In the genomic region with DNA sequence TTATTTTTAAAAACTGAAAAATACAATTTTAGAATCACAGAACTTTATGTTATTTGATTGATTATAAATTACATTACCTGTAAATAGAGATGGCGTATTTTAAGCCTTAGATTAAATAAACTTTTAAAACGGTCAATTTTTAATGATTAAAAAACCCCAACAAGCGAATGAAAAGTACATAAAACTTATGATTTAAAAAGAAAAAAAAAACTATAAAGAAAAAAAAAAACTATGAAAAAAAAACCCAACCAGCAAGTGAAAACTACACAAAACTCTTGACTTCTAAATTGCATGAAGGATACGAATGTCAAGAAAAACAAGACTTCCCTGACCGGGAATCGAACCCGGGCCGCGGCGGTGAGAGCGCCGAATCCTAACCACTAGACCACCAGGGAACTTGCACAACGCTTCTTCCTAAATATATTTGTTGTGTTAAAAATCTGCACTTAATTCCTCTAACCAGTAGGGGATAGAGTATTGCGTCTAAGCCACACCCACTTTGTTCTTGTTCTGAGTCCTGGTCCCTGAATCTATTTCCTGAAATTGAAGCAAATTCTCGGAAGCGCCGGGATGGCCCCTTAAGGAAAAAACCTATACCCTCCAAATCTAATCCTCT, we compare ENCODE assay signal across 8 cellular contexts. TPM values are rescaled to one million over a fixed set of nuclear protein-coding genes. Genes with fewer than 3 reads are reported as not detected.
A peak's percentile ranks its signal among the peaks of the same experiment; 100 is the strongest.
DNase-seq lines count a peak whose midpoint lies in the region; ATAC-seq and TF ChIP-seq lines count a peak whose summit lies in the region.

No MANE protein-coding gene starts in this region.

- H3K4me1 ChIP-seq in IMR-90 (ENCODE audit: control insufficient read depth, insufficient read depth, low read length) (no peaks in the 10 kb centered on the region), esophagus squamous epithelium (peaks cover 0 to 19% (median 0%) of the 10 kb centered on the region in 3 donors), muscle layer of duodenum (ENCODE audit: control insufficient read depth in 1 of 2, insufficient read depth in 2 of 2, low read length in 2 of 2) (no peaks in the 10 kb centered on the region)

- peak overlapping the region; percentile 94; the same call in 1 of the 2 replicates for H2BK120ac ChIP-seq in IMR-90 (ENCODE audit: low read depth, low read length)

- no peak overlapping the region for H2AFZ ChIP-seq in IMR-90 (replicated peaks; ENCODE audit: low read length, poor library complexity)

- DNase-seq in DMS 273 treated with DMSO at 0.1 percent for 48 hours (lab: John Stamatoyannopoulos, UW) = peak; percentile 95
- peak; percentile 92 for DNase-seq in IMR-90
- DNase-seq in OCI-M2 (lab: John Stamatoyannopoulos, UW; ENCODE audit: unreplicated experiment) = peak; percentile 99
- DNase-seq in activated T-cell treated with anti-CD3 and anti-CD28 coated beads, Interleukin-2, amount 50 U/mL, for 24 hours = peak; percentile 93
- DNase-seq in esophagus squamous epithelium (lab: John Stamatoyannopoulos, UW) = peak; percentile 33
- peak; percentile 67 to 78 for DNase-seq in stimulated activated CD8-positive, alpha-beta memory T cell treated with anti-CD3 and anti-CD28 coated beads, Interleukin-7, amount 100 ng/mL, for 1 hour (ENCODE audit: low read depth in 2 of 2)

- peaks cover 20% of the 10 kb centered on the region for H3K4me1 Mint-ChIP-seq in activated T-cell treated with anti-CD3 and anti-CD28 coated beads, Interleukin-2, amount 50 U/mL, for 24 hours (ENCODE audit: low read depth)

- intact Hi-C loops in IMR-90 (cut with micrococcal nuclease) = loop anchor here (2.0 kb wide), 1 partner anchor 195 kb away; no protein-coding TSS in a partner anchor
- intact Hi-C loops in esophagus squamous epithelium (cut with DNase I) = loop anchor here (5.0 kb wide), 1 partner anchor 177 kb away; the partner anchor contains the start of gene HINT3

- peak overlapping the region; percentile 74; the same call in 1 of the 3 replicates for H2BK15ac ChIP-seq in IMR-90 (ENCODE audit: low read depth, low read length)

- no peaks in the 10 kb centered on the region for H3K9me3 Mint-ChIP-seq in activated T-cell treated with anti-CD3 and anti-CD28 coated beads, Interleukin-2, amount 50 U/mL, for 24 hours

- no peaks in the 10 kb centered on the region for H3K9me1 ChIP-seq in IMR-90 (ENCODE audit: insufficient read depth, low read length)

- no peak overlapping the region for H4K5ac ChIP-seq in IMR-90 (ENCODE audit: low read depth, low read length)

- H3K23ac ChIP-seq in IMR-90 (ENCODE audit: low read depth, low read length) = peak overlapping the region; percentile 97; the same call in 1 of the 2 replicates

- peak overlapping the region; percentile 98 for H3K14ac ChIP-seq in IMR-90 (replicated peaks; ENCODE audit: low read depth, low read length)

- no peak for TF ChIP-seq RAD21 in IMR-90 (IDR thresholded peaks at IDR 0.05; ENCODE audit: low read length)

- H2BK20ac ChIP-seq in IMR-90 (ENCODE audit: low read depth, low read length) = no peak overlapping the region

- peak overlapping the region; percentile 93 for H2BK5ac ChIP-seq in IMR-90 (ENCODE audit: low read depth, low read length, poor library complexity, severe bottlenecking)

- H3K4me2 ChIP-seq in IMR-90 (ENCODE audit: low read depth, low read length) = peak overlapping the region; percentile 94; the same call in 1 of the 2 replicates

- peaks cover 5% of the 10 kb centered on the region; the same call in 1 of the 2 replicates for H3K27me3 ChIP-seq in IMR-90 (ENCODE audit: control insufficient read depth, insufficient read depth, low read length)
- H3K27me3 ChIP-seq in esophagus squamous epithelium = no peaks in the 10 kb centered on the region
- H3K27me3 ChIP-seq in muscle layer of duodenum (ENCODE audit: low read depth, low read length) = no peaks in the 10 kb centered on the region

- in situ Hi-C loops in IMR-90 (cut with MboI; ENCODE audit: low sequenced_read_pairs) = no loop called here

- TF ChIP-seq CTCF in IMR-90 (conservative IDR thresholded peaks at IDR 0.05; ENCODE audit: low read depth, low read length) = peak; percentile 28; the same call in 1 of the 2 replicates
- TF ChIP-seq CTCF in esophagus squamous epithelium (IDR thresholded peaks at IDR 0.05) = peak in 4 of 6 experiments; percentile 38 to 58 (median 52)

- H3K18ac ChIP-seq in IMR-90 (ENCODE audit: low read depth, low read length) = peak overlapping the region; percentile 73; the same call in 1 of the 2 replicates

- POLR2A ChIA-PET in IMR-90 (lab: Charles Lee; ENCODE audit: unreplicated experiment) = no interaction called here

- no CpG with 5 or more reads among the region's 17 CpGs for WGBS in IMR-90 (ENCODE audit: extremely low coverage in 2 of 2, insufficient read length in 1 of 2), 2 experiments
- 12 to 13% methylated on average over 17 of the region's 17 CpGs for WGBS in esophagus squamous epithelium, 2 donors

- H3K9me3 ChIP-seq in IMR-90 (ENCODE audit: control insufficient read depth, insufficient read depth, low read length) (no peaks in the 10 kb centered on the region), esophagus squamous epithelium (no peaks in the 10 kb centered on the region), muscle layer of duodenum (ENCODE audit: control insufficient read depth in 1 of 2, low read length in 2 of 2) (no peaks in the 10 kb centered on the region)

- H3K27ac ChIP-seq in IMR-90 (ENCODE audit: insufficient read depth, low read length) (no peak overlapping the region), esophagus squamous epithelium (peak overlapping the region; percentile 90 to 98 (median 96)), muscle layer of duodenum (ENCODE audit: low read length) (peak overlapping the region; percentile 100)

- dilution Hi-C loops in IMR-90 (cut with HindIII; ENCODE audit: low sequenced_read_pairs, unreplicated experiment) = no loop called here

- no peak overlapping the region for H3K4me3 Mint-ChIP-seq in activated T-cell treated with anti-CD3 and anti-CD28 coated beads, Interleukin-2, amount 50 U/mL, for 24 hours

- no peaks in the 10 kb centered on the region for H4K20me1 ChIP-seq in IMR-90 (ENCODE audit: insufficient read depth, low read length)

- peak overlapping the region; percentile 80 for H3K56ac ChIP-seq in IMR-90 (ENCODE audit: extremely low read depth, insufficient read depth, low read length)

- no peaks in the 10 kb centered on the region for H3K27me3 Mint-ChIP-seq in activated T-cell treated with anti-CD3 and anti-CD28 coated beads, Interleukin-2, amount 50 U/mL, for 24 hours

- CTCF ChIA-PET in IMR-90 (lab: Yijun Ruan, JAX) = interaction anchor here (0.6 to 2.1 kb wide), 4 partner anchors 10 to 892 kb away, joined by 3 to 18 read pairs (median 5); partner anchors contain the start of gene NCOA7

- ATAC-seq in GM21576 (IDR thresholded peaks at IDR 0.05; ENCODE audit: unreplicated experiment) (peak; percentile 78), IMR-90 (ENCODE audit: low read depth) (peak; percentile 89)

- TF ChIP-seq POLR2A in IMR-90 (IDR thresholded peaks at IDR 0.05; ENCODE audit: low read depth, low read length) = peak; percentile 58; the same call in 1 of the 2 replicates
- TF ChIP-seq POLR2A in esophagus squamous epithelium (IDR thresholded peaks at IDR 0.05) = no peak

- H2AK9ac ChIP-seq in IMR-90 (replicated peaks; ENCODE audit: low read depth, low read length, poor library complexity) = no peak overlapping the region

- H3K36me3 ChIP-seq in IMR-90 (ENCODE audit: control insufficient read depth, insufficient read depth, low read length) (no peaks in the 10 kb centered on the region), esophagus squamous epithelium (no peaks in the 10 kb centered on the region), muscle layer of duodenum (ENCODE audit: control insufficient read depth in 1 of 2, insufficient read depth in 2 of 2, low read length in 2 of 2) (peaks cover 0 to 10% of the 10 kb centered on the region in 2 donors)

- no peak overlapping the region for H4K91ac ChIP-seq in IMR-90 (ENCODE audit: insufficient read depth, low read depth, low read length)

- peak overlapping the region; percentile 71; the same call in 1 of the 2 replicates for H3K9ac ChIP-seq in IMR-90 (ENCODE audit: low read depth, low read length)

- H3K79me1 ChIP-seq in IMR-90 (ENCODE audit: low read depth in 1 of 2, low read length in 2 of 2) = peaks cover 4% of the 10 kb centered on the region in 2 experiments; a peak in 1 of 4 replicates

- BruUV-seq in IMR-90 (replicated peaks; lab: Mats Ljungman, UMichigan) = no TSS peak

- no peak overlapping the region for H3K27ac Mint-ChIP-seq in activated T-cell treated with anti-CD3 and anti-CD28 coated beads, Interleukin-2, amount 50 U/mL, for 24 hours

- H3K4ac ChIP-seq in IMR-90 (ENCODE audit: low read depth, low read length) = peak overlapping the region; percentile 94; the same call in 1 of the 2 replicates

- no peak overlapping the region for H2AK5ac ChIP-seq in IMR-90 (ENCODE audit: low read depth, low read length)

- H3K4me3 ChIP-seq in IMR-90 (ENCODE audit: insufficient read depth, low read depth, low read length) (peak overlapping the region; percentile 59), esophagus squamous epithelium (peak overlapping the region; percentile 41 to 87 (median 70)), muscle layer of duodenum (ENCODE audit: low read depth in 1 of 2, low read length in 2 of 2) (peak overlapping the region; percentile 79 to 92)

- peak overlapping the region; percentile 11 to 87 for H4K8ac ChIP-seq in IMR-90 (ENCODE audit: low read depth in 2 of 2, low read length in 2 of 2)

- H3K36me3 Mint-ChIP-seq in activated T-cell treated with anti-CD3 and anti-CD28 coated beads, Interleukin-2, amount 50 U/mL, for 24 hours (ENCODE audit: low read depth) = peaks cover 7% of the 10 kb centered on the region

TF ChIP-seq in IMR-90, 13 proteins besides CTCF, POLR2A, EP300 and RAD21 (continues in another document):
- peak; percentile 2; the same call in 1 of the 2 replicates for TF ChIP-seq SMC3 (IDR thresholded peaks at IDR 0.05; ENCODE audit: low read depth, low read length)
- peak; percentile 74 for TF ChIP-seq CEBPB (IDR thresholded peaks at IDR 0.05; ENCODE audit: low read depth, low read length)
- TF ChIP-seq FOS (IDR thresholded peaks at IDR 0.05; ENCODE audit: low read depth, low read length) = peak; percentile 89
- no peak; the same call in 1 of the 2 replicates for TF ChIP-seq CHD1 (IDR thresholded peaks at IDR 0.05; ENCODE audit: low read depth, low read length)

RNA-seq across cellular contexts. Expression of gene NCOA7, which starts 10.7 kb away (rescaled TPM):
- total RNA-seq in IMR-90 (2012; rRNA removed) = 12.9 and 17.2 TPM in 2 replicates
- 8.8 and 12.6 TPM in 2 replicates for polyA plus RNA-seq in IMR-90 (2012; rRNA removed)
- 6.8 and 9.2 TPM in 2 replicates for polyA plus RNA-seq in IMR-90 (2012; cell fraction: cytosol; rRNA removed)
- polyA plus RNA-seq in IMR-90 (2012; cell fraction: nucleus; rRNA removed; ENCODE audit: low replicate concordance) = 13.3 and 41.5 TPM in 2 replicates
- 10 to 100 TPM; 30.9 to 85.1 (median 45.8) TPM for total RNA-seq in esophagus squamous epithelium

RNA-seq across cellular contexts. Expression of gene HEY2, which starts 30.6 kb away (rescaled TPM):
- not detected in 2 replicates for total RNA-seq in IMR-90 (2012; rRNA removed)
- polyA plus RNA-seq in IMR-90 (2012; rRNA removed) = not detected in 2 replicates
- polyA plus RNA-seq in IMR-90 (2012; cell fraction: cytosol; rRNA removed) = not detected in 2 replicates
- polyA plus RNA-seq in IMR-90 (2012; cell fraction: nucleus; rRNA removed; ENCODE audit: low replicate concordance) = 0.03 and 0.05 TPM in 2 replicates
- 1 to 10 TPM in 2 of 4 donors, under 1 TPM in 1, not detected in 1; 0.61 to 2.8 (median 1.3) TPM for total RNA-seq in esophagus squamous epithelium

Comparison
In these comparisons a context has a peak if more than half of its experiments do, and no peak if none do; other contexts are left out.
1. DNase-seq: peak in every context shown above with its lines; median percentile 99 in OCI-M2; 95 in DMS 273 treated with DMSO at 0.1 percent for 48 hours; 93 in activated T-cell treated with anti-CD3 and anti-CD28 coated beads, Interleukin-2, amount 50 U/mL, for 24 hours; 92 in IMR-90; 72 in stimulated activated CD8-positive, alpha-beta memory T cell treated with anti-CD3 and anti-CD28 coated beads, Interleukin-7, amount 100 ng/mL, for 1 hour; 33 in esophagus squamous epithelium.